In the genomic region with DNA sequence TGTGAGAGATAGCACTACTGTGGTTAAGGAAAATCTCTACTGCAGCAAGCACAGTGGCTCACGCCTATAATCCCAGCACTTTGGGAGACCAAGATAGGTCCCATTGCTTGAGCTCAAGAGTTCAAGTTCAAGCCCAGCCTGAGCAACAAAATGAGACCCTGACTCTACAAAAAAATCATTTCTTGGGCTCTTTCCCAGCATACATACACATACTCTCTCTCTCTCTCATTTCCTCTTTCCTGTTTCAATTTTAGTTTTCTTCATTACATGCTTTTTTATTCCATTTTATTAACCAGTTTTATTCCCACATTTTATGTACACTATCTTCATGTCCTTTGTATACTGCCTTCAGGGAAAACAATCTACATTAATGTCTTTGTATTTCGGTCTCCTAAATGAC, we compare ENCODE assay signal across 22 cellular contexts. TPM values are rescaled to one million over a fixed set of nuclear protein-coding genes. Genes with fewer than 3 reads are reported as not detected.
A peak's percentile ranks its signal among the peaks of the same experiment; 100 is the strongest.
DNase-seq lines count a peak whose midpoint lies in the region; ATAC-seq, FAIRE-seq and TF ChIP-seq lines count a peak whose summit lies in the region.
"Had no signal": no experiment of that assay in that cellular context is flagged by ENCODE, and none has a peak within 500 bp of the region (broad histone marks: within the 10 kb centered on the region; RNA-seq: fewer than 3 reads in every experiment).

No MANE protein-coding gene starts in this region.

- peaks cover 27% of the 10 kb centered on the region for H4K20me1 ChIP-seq in SU-DHL-6 (ENCODE audit: low read depth, low read length)

- H3K27ac Mint-ChIP-seq in mesothelial cell of epicardium, result peak overlapping the region; percentile 67
- H3K27ac Mint-ChIP-seq: type B pancreatic cell had no signal

- H3K4me3 ChIP-seq in SU-DHL-6 (ENCODE audit: insufficient read depth, low read length, poor library complexity, severe bottlenecking), result no peak overlapping the region
- H3K4me3 ChIP-seq in small intestine (ENCODE audit: low read depth in 1 of 2, low read length in 2 of 2), result no peak overlapping the region
- H3K4me3 ChIP-seq: heart right ventricle, psoas muscle had no signal

- no peak for FAIRE-seq in small intestine (lab: Jason Lieb, UNC)

- TF ChIP-seq CTCF in SU-DHL-6 (IDR thresholded peaks at IDR 0.05; ENCODE audit: insufficient read depth, low read length, poor library complexity, severe bottlenecking) (no peak), mesothelial cell of epicardium (IDR thresholded peaks at IDR 0.05; ENCODE audit: unreplicated experiment) (no peak)

- H3K4me3 Mint-ChIP-seq in mesothelial cell of epicardium, result no peak overlapping the region
- H3K4me3 Mint-ChIP-seq: activated T-cell treated with anti-CD3 and anti-CD28 coated beads, Interleukin-2, amount 50 U/mL, for 4 hours; H9; neural crest cell; type B pancreatic cell had no signal

- DNase-seq in SIG-M5 treated with dmso at 0.1 percent for 504 hours (lab: John Stamatoyannopoulos, UW; ENCODE audit: unreplicated experiment) (peak; percentile 47), SIG-M5 (lab: John Stamatoyannopoulos, UW) (no peak), mesothelial cell of epicardium (ENCODE audit: low spot score in 2 of 2, unreplicated experiment in 2 of 2) (no peak), mesenteric fat pad (ENCODE audit: low spot score) (no peak), small intestine (no peak)
- DNase-seq in stimulated activated CD4-positive, alpha-beta T cell treated with anti-CD3 and anti-CD28 coated beads, Interleukin-2, amount 100 ng/mL, for 24 hours, result no peak
- DNase-seq: 8988T; activated CD4-positive, alpha-beta T cell treated with anti-CD3 and anti-CD28 coated beads for 48 hours; activated T-cell treated with anti-CD3 and anti-CD28 coated beads, Interleukin-2, amount 50 U/mL, for 4 hours; C1 segment of cervical spinal cord; caudate nucleus; DMS53; H9; heart right ventricle; NCI-H2171; psoas muscle; SHP77 treated with DMSO at 0.1 percent for 48 hours had no signal

- H3K36me3 Mint-ChIP-seq in mesothelial cell of epicardium, result peaks cover 22% of the 10 kb centered on the region

- no peaks in the 10 kb centered on the region for H3K9me2 ChIP-seq in SU-DHL-6 (replicated peaks; ENCODE audit: insufficient read depth, low read length)

- no peak overlapping the region for H2AFZ ChIP-seq in SU-DHL-6 (ENCODE audit: low read depth, low read length, severe bottlenecking)

- peaks cover 6% of the 10 kb centered on the region for H3K36me3 ChIP-seq in SU-DHL-6 (ENCODE audit: low read length)
- H3K36me3 ChIP-seq in small intestine (ENCODE audit: control insufficient read depth in 2 of 2, insufficient read depth in 2 of 2, low read length in 2 of 2), result peaks cover 0 to 3% of the 10 kb centered on the region in 2 donors

- no peak overlapping the region for H3K9ac ChIP-seq in SU-DHL-6 (ENCODE audit: low read length)
- H3K9ac ChIP-seq: KMS-11 had no signal

- peaks cover 100% of the 10 kb centered on the region for H3K79me2 ChIP-seq in SU-DHL-6 (ENCODE audit: insufficient read depth, low read length)

- H3K27ac ChIP-seq in SU-DHL-6 (ENCODE audit: low read depth, low read length) (no peak overlapping the region), small intestine (ENCODE audit: low read depth in 1 of 2, low read length in 1 of 2) (no peak overlapping the region)
- H3K27ac ChIP-seq: heart right ventricle, KMS-11, psoas muscle had no signal

- H3K4me1 ChIP-seq in small intestine (ENCODE audit: control insufficient read depth in 2 of 2, insufficient read depth in 1 of 2, low read depth in 1 of 2, low read length in 1 of 2), result peaks cover 0 to 5% of the 10 kb centered on the region in 2 donors

- H3K4me2 ChIP-seq in SU-DHL-6 (ENCODE audit: low read depth, low read length, poor library complexity, severe bottlenecking), result peak overlapping the region; percentile 17
- H3K4me2 ChIP-seq: KMS-11 had no signal

- H3K9me3 Mint-ChIP-seq in mesothelial cell of epicardium, result peaks cover 6% of the 10 kb centered on the region
- H3K9me3 Mint-ChIP-seq: activated T-cell treated with anti-CD3 and anti-CD28 coated beads, Interleukin-2, amount 50 U/mL, for 4 hours; neural crest cell had no signal

- H3K27me3 Mint-ChIP-seq in mesothelial cell of epicardium (ENCODE audit: low read depth), result no peaks in the 10 kb centered on the region
- H3K27me3 Mint-ChIP-seq: type B pancreatic cell had no signal

- WGBS in small intestine, 3 donors, result 86 to 89% (median 87%) methylated on average over 2 of the region's 2 CpGs

- H3F3A ChIP-seq in SU-DHL-6 (ENCODE audit: insufficient read depth), result 0 out of 2 replicates have a peak, but pooled peaks cover 3% of the 10 kb centered on the region

- no peaks in the 10 kb centered on the region for H3K9me3 ChIP-seq in SU-DHL-6 (ENCODE audit: insufficient read depth, low read length)
- no peaks in the 10 kb centered on the region for H3K9me3 ChIP-seq in small intestine (ENCODE audit: control insufficient read depth, low read depth)
- H3K9me3 ChIP-seq: heart right ventricle, psoas muscle had no signal

- no peaks in the 10 kb centered on the region for H3K27me3 ChIP-seq in SU-DHL-6 (ENCODE audit: low read length)
- H3K27me3 ChIP-seq in small intestine (ENCODE audit: control insufficient read depth in 2 of 2, insufficient read depth in 2 of 2, low read length in 2 of 2), result no peaks in the 10 kb centered on the region
- H3K27me3 ChIP-seq: heart right ventricle had no signal

- H3K4me1 Mint-ChIP-seq in mesothelial cell of epicardium, result no peaks in the 10 kb centered on the region

- ATAC-seq in GM21786 (IDR thresholded peaks at IDR 0.05; ENCODE audit: unreplicated experiment), result peak; percentile 55
- ATAC-seq: activated T-cell treated with anti-CD3 and anti-CD28 coated beads, Interleukin-2, amount 50 U/mL, for 4 hours; heart right ventricle; psoas muscle had no signal

RNA-seq across cellular contexts. Expression of gene WDR33, which starts 14.6 kb away (rescaled TPM):
- total RNA-seq in mesothelial cell of epicardium (59.9 to 61.4 TPM (median 60.2 TPM) in 3 replicates), mesenteric fat pad (53.7 TPM)
- polyA plus RNA-seq in small intestine, result 10 to 100 TPM; 11.0 to 14.6 (median 13.0) TPM
